24 cellular contexts compared by ENCODE assay signal in the genomic region with DNA sequence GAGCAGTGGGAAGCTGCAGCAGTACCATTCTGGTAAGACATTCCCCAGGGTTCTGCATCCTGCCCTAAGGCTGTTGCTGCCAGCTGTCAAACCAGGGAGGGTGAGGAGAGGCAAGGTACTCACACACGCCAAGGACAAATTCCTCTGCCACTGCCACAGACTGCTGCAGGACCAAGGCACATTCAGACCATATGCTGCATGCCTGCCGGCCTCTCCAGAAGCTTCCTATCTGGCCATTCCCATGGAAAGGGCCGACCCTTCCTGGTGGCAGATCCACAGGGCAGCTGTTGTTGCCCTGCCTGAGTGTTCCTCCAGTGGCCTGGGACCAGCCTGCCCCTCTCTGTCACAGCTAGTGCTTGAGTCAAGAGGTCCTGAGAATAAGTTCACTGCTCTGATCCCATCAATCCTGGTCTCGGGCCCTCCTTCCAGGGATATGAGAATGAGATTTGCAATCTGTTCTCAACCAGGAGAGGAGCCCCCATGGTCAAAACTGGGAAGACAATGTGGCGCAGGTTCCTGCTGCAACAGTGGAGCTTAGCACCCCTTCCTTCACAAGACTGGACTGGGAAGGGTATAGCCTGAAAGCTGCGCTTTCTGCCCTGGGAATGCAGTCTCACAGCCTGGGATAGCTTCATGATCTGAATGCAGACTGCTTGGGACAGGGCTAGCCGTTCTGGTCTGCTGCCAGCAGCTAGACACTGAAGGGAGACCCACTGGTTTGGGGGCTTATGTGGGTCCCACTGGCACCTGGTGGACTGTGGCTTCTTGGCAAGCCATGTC.
DNase-seq lines count a peak whose midpoint lies in the region; ATAC-seq and TF ChIP-seq lines count a peak whose summit lies in the region.
"Had no signal": no experiment of that assay in that cellular context is flagged by ENCODE, and none has a peak within 500 bp of the region (broad histone marks: within the 10 kb centered on the region; RNA-seq: fewer than 3 reads in every experiment).

No MANE protein-coding gene starts in this region.

- no peak for TF ChIP-seq POLR2A in breast epithelium (IDR thresholded peaks at IDR 0.05)

- H3K36me3 Mint-ChIP-seq in GM23338 (ENCODE audit: low read depth) (no peaks in the 10 kb centered on the region), WTC11 (no peaks in the 10 kb centered on the region)
- no peaks in the 10 kb centered on the region for H3K36me3 Mint-ChIP-seq in activated naive CD8-positive, alpha-beta T cell treated with anti-CD3 and anti-CD28 coated beads, Interleukin-2, amount 50 U/mL, for 24 hours (ENCODE audit: low read depth)
- H3K36me3 Mint-ChIP-seq: CD8-positive, alpha-beta T cell had no signal

- ATAC-seq in GM23338 (no peak; the same call in 2 of the 3 replicates), WTC11 (peak; percentile 26), lung (ENCODE audit: insufficient read depth, low FRiP score) (peak; percentile 53), HG02852 (IDR thresholded peaks at IDR 0.05; ENCODE audit: unreplicated experiment) (no peak), GM18867 (IDR thresholded peaks at IDR 0.05; ENCODE audit: unreplicated experiment) (no peak)
- ATAC-seq in activated naive CD8-positive, alpha-beta T cell treated with anti-CD3 and anti-CD28 coated beads, Interleukin-2, amount 50 U/mL, for 24 hours, result no peak
- ATAC-seq: CD8-positive, alpha-beta T cell; Panc1; SK-N-SH treated with all-trans-retinoic acid at 6 μM for 48 hours had no signal

- POLR2A ChIA-PET in WTC11 (lab: Charles Lee), result no interaction called here

- H3K4me3 Mint-ChIP-seq in GM23338 (no peak overlapping the region), WTC11 (no peak overlapping the region)
- no peak overlapping the region for H3K4me3 Mint-ChIP-seq in activated naive CD8-positive, alpha-beta T cell treated with anti-CD3 and anti-CD28 coated beads, Interleukin-2, amount 50 U/mL, for 24 hours
- H3K4me3 Mint-ChIP-seq: CD8-positive, alpha-beta T cell; HFFc6 had no signal

- no peaks in the 10 kb centered on the region for H3K27me3 ChIP-seq in GM23338 (ENCODE audit: insufficient read depth)
- no peaks in the 10 kb centered on the region for H3K27me3 ChIP-seq in lung (ENCODE audit: control insufficient read depth, insufficient read depth)
- no peaks in the 10 kb centered on the region for H3K27me3 ChIP-seq in breast epithelium

- no peaks in the 10 kb centered on the region; the same call in 2 of the 3 replicates for H3K4me1 Mint-ChIP-seq in GM23338
- no peaks in the 10 kb centered on the region for H3K4me1 Mint-ChIP-seq in WTC11
- H3K4me1 Mint-ChIP-seq in activated naive CD8-positive, alpha-beta T cell treated with anti-CD3 and anti-CD28 coated beads, Interleukin-2, amount 50 U/mL, for 24 hours, result no peaks in the 10 kb centered on the region

- no peaks in the 10 kb centered on the region for H3K36me3 ChIP-seq in GM23338 (ENCODE audit: insufficient read depth)
- H3K36me3 ChIP-seq in lung (ENCODE audit: control insufficient read depth in 2 of 2, insufficient read depth in 2 of 2, low read length in 2 of 2), result no peaks in the 10 kb centered on the region
- H3K36me3 ChIP-seq in breast epithelium, result no peaks in the 10 kb centered on the region
- H3K36me3 ChIP-seq: HAP-1 had no signal

- WGBS in lung, 2 donors, result 79 to 87% methylated on average over 7 of the region's 7 CpGs

- no peaks in the 10 kb centered on the region for H4K20me1 ChIP-seq in GM23338 (replicated peaks; ENCODE audit: insufficient read depth)

- no peaks in the 10 kb centered on the region for H3F3A ChIP-seq in GM23338 (replicated peaks; ENCODE audit: low read depth)

- no peak for TF ChIP-seq CTCF in GM23338 (conservative IDR thresholded peaks at IDR 0.05; ENCODE audit: low read depth in 2 of 2)
- no peak for TF ChIP-seq CTCF in WTC11 (IDR thresholded peaks at IDR 0.05)
- TF ChIP-seq CTCF in lung (IDR thresholded peaks at IDR 0.05; ENCODE audit: control extremely low read depth, extremely low read depth), result no peak
- TF ChIP-seq CTCF in breast epithelium (IDR thresholded peaks at IDR 0.05), result no peak

- H3K27me3 Mint-ChIP-seq in GM23338 (ENCODE audit: insufficient read depth, low read depth, poor library complexity), result no peaks in the 10 kb centered on the region
- H3K27me3 Mint-ChIP-seq in WTC11 (ENCODE audit: low read depth), result no peaks in the 10 kb centered on the region
- no peaks in the 10 kb centered on the region for H3K27me3 Mint-ChIP-seq in activated naive CD8-positive, alpha-beta T cell treated with anti-CD3 and anti-CD28 coated beads, Interleukin-2, amount 50 U/mL, for 24 hours

- peaks cover 0 to 3% of the 10 kb centered on the region in 2 donors for H3K9me3 ChIP-seq in lung (ENCODE audit: control insufficient read depth in 2 of 2, insufficient read depth in 1 of 2, low read length in 1 of 2)
- peaks cover 5 to 8% of the 10 kb centered on the region in 2 donors for H3K9me3 ChIP-seq in breast epithelium
- H3K9me3 ChIP-seq: HAP-1 had no signal

- H3K9me2 ChIP-seq in GM23338 (ENCODE audit: insufficient read depth), result no peaks in the 10 kb centered on the region

- H3K4me3 ChIP-seq in GM23338 (no peak overlapping the region), lung (no peak overlapping the region), breast epithelium (no peak overlapping the region)
- H3K4me3 ChIP-seq: HAP-1 had no signal

- H3K4me2 ChIP-seq in GM23338, result no peak overlapping the region

- intact Hi-C loops in breast epithelium (cut with DNase I; ENCODE audit: low total_unique reads), result no loop called here

- 0 out of 2 replicates have a peak overlapping the region, but pooled peaks have one; percentile 3 for H2AFZ ChIP-seq in GM23338

- H3K27ac Mint-ChIP-seq in GM23338 (no peak overlapping the region), WTC11 (no peak overlapping the region)
- H3K27ac Mint-ChIP-seq in activated naive CD8-positive, alpha-beta T cell treated with anti-CD3 and anti-CD28 coated beads, Interleukin-2, amount 50 U/mL, for 24 hours, result no peak overlapping the region
- H3K27ac Mint-ChIP-seq: CD8-positive, alpha-beta T cell; HFFc6 had no signal

- H3K4me1 ChIP-seq in GM23338 (ENCODE audit: insufficient read depth), result no peaks in the 10 kb centered on the region
- H3K4me1 ChIP-seq in lung (ENCODE audit: control insufficient read depth in 2 of 2, insufficient read depth in 2 of 2, low read length in 2 of 2), result no peaks in the 10 kb centered on the region
- H3K4me1 ChIP-seq in breast epithelium, result no peaks in the 10 kb centered on the region
- H3K4me1 ChIP-seq: HAP-1 had no signal

- peak; percentile 16 for DNase-seq in ELF-1 (ENCODE audit: low read depth, low spot score)
- DNase-seq in GM23338 (ENCODE audit: low spot score), result peak; percentile 8
- no peak for DNase-seq in WTC11 (ENCODE audit: low spot score)
- no peak for DNase-seq in lung (ENCODE audit: low spot score)
- DNase-seq in breast epithelium (ENCODE audit: low spot score in 2 of 2), result no peak
- no peak for DNase-seq in activated naive CD8-positive, alpha-beta T cell treated with anti-CD3 and anti-CD28 coated beads, Interleukin-2, amount 50 U/mL, for 24 hours
- DNase-seq: CD8-positive, alpha-beta T cell; DMS153; DND-41; HFFc6; NCI-H1048; NCI-H1417; NCI-H1694 treated with DMSO at 0.1 percent for 48 hours; NCI-H2081; NCI-H345; NCI-H510A treated with DMSO at 0.1 percent for 48 hours; NCI-H774 had no signal

- CTCF ChIA-PET in WTC11 (lab: Charles Lee), result interaction anchor here (1.0 kb wide), 2 partner anchors 9 to 244 kb away, joined by 3 to 6 read pairs; no protein-coding TSS in a partner anchor

- H3K79me2 ChIP-seq in GM23338 (replicated peaks; ENCODE audit: insufficient read depth), result no peaks in the 10 kb centered on the region

- H3K9me3 Mint-ChIP-seq in GM23338 (no peaks in the 10 kb centered on the region), WTC11 (no peaks in the 10 kb centered on the region)
- no peaks in the 10 kb centered on the region for H3K9me3 Mint-ChIP-seq in activated naive CD8-positive, alpha-beta T cell treated with anti-CD3 and anti-CD28 coated beads, Interleukin-2, amount 50 U/mL, for 24 hours

- H3K27ac ChIP-seq in GM23338 (ENCODE audit: low read depth) (no peak overlapping the region), lung (ENCODE audit: low read depth in 1 of 2, low read length in 1 of 2) (no peak overlapping the region), breast epithelium (no peak overlapping the region)
- H3K27ac ChIP-seq: C4-2B, RWPE1 had no signal

TF ChIP-seq in GM23338, 12 proteins besides CTCF, POLR2A, EP300 and RAD21 (continues in another document):
- no peak for TF ChIP-seq STAT1 (IDR thresholded peaks at IDR 0.05; ENCODE audit: unreplicated experiment)
- TF ChIP-seq, protein P1, sequence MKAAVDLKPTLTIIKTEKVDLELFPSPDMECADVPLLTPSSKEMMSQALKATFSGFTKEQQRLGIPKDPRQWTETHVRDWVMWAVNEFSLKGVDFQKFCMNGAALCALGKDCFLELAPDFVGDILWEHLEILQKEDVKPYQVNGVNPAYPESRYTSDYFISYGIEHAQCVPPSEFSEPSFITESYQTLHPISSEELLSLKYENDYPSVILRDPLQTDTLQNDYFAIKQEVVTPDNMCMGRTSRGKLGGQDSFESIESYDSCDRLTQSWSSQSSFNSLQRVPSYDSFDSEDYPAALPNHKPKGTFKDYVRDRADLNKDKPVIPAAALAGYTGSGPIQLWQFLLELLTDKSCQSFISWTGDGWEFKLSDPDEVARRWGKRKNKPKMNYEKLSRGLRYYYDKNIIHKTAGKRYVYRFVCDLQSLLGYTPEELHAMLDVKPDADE (IDR thresholded peaks at IDR 0.05), result no peak
- TF ChIP-seq EZH2phosphoT487 (IDR thresholded peaks at IDR 0.05; ENCODE audit: unreplicated experiment), result no peak
- TF ChIP-seq CREB1 (CRISPR knock-in tag; IDR thresholded peaks at IDR 0.05; ENCODE audit: low read depth), result no peak
- no peak for TF ChIP-seq ZNF114 (CRISPR knock-in tag; IDR thresholded peaks at IDR 0.05)

TF ChIP-seq in WTC11, 78 proteins besides CTCF, POLR2A, EP300 and RAD21 (continues in another document):
- TF ChIP-seq MAX (CRISPR knock-in tag; IDR thresholded peaks at IDR 0.05) (no peak), ZNF671 (CRISPR knock-in tag; IDR thresholded peaks at IDR 0.05) (no peak), ZBTB21 (CRISPR knock-in tag; IDR thresholded peaks at IDR 0.05; ENCODE audit: borderline replicate concordance) (no peak), NFATC4 (CRISPR knock-in tag; IDR thresholded peaks at IDR 0.05) (no peak), NR2C2 (CRISPR knock-in tag; IDR thresholded peaks at IDR 0.05) (no peak), JUN (CRISPR knock-in tag; IDR thresholded peaks at IDR 0.05) (no peak)

Comparison
In these comparisons a context has a peak if more than half of its experiments do, and no peak if none do; other contexts are left out.
1. DNase-seq: peak in ELF-1 (single experiment) and GM23338 (single experiment); none in WTC11 (single experiment), lung (single experiment), breast epithelium (0 of 2) and activated naive CD8-positive, alpha-beta T cell treated with anti-CD3 and anti-CD28 coated beads, Interleukin-2, amount 50 U/mL, for 24 hours (single experiment).
2. ATAC-seq: peak in WTC11 (single experiment) and lung (single experiment); none in GM23338 (single experiment), HG02852 (single experiment), GM18867 (single experiment) and activated naive CD8-positive, alpha-beta T cell treated with anti-CD3 and anti-CD28 coated beads, Interleukin-2, amount 50 U/mL, for 24 hours (single experiment).